32 cellular contexts compared by ENCODE assay signal in the genomic region with DNA sequence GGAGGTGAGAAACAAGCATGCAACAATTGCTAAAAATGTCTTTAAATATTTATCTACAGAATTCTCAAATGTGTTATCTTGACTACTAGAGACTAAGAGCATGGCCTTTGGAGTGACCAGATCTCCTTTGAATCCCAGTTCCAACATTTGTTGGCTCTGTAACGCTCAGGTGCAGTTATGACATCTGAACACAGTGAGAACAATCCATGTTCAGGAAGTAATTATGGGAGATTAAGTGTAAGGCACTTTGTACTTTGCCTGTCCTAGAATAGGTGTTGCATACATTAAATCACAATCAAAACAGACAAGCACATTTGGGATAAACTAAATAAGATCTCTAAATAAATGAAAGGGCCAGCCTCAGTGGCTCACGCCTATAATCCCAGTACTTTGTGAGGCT.
"Had no signal": no experiment of that assay in that cellular context is flagged by ENCODE, and none has a peak within 500 bp of the region (broad histone marks: within the 10 kb centered on the region; RNA-seq: fewer than 3 reads in every experiment).

No MANE protein-coding gene starts in this region.

- H3K27me3 Mint-ChIP-seq: activated B cell treated with CpG ODN at 0.5 μM for 24 hours; activated CD4-positive, alpha-beta memory T cell treated with anti-CD3 and anti-CD28 coated beads for 36 hours; activated naive CD8-positive, alpha-beta T cell; activated naive CD8-positive, alpha-beta T cell treated with anti-CD3 and anti-CD28 coated beads, Interleukin-2, amount 50 U/mL, for 24 hours had no signal

- H3K4me1 Mint-ChIP-seq: activated B cell treated with CpG ODN at 0.5 μM for 24 hours; activated naive CD8-positive, alpha-beta T cell treated with anti-CD3 and anti-CD28 coated beads, Interleukin-2, amount 50 U/mL, for 24 hours had no signal

- H3K4me3 Mint-ChIP-seq: activated B cell treated with CpG ODN at 0.5 μM for 24 hours; activated CD4-positive, alpha-beta memory T cell treated with anti-CD3 and anti-CD28 coated beads for 36 hours; activated naive CD4-positive, alpha-beta T cell treated with anti-CD3 and anti-CD28 coated beads for 36 hours; activated naive CD8-positive, alpha-beta T cell; activated naive CD8-positive, alpha-beta T cell treated with anti-CD3 and anti-CD28 coated beads, Interleukin-2, amount 50 U/mL, for 24 hours; activated T-cell treated with anti-CD3 and anti-CD28 coated beads, Interleukin-2, amount 50 U/mL, for 4 hours; activated T-helper 1 cell treated with anti-CD3 and anti-CD28 coated beads, Interleukin-12 subunit alpha, Interleukin-12 subunit beta, Interleukin-2, Interleukin-4 antibody, amounts not matched to agents 30 ng/mL and 10 ng/mL and 1 ng/mL, durations not matched to agents 14 hours and 24 hours and 36 hours; T-helper 1 cell treated with Interleukin-12 subunit alpha and Interleukin-12 subunit beta and Interleukin-4 antibody, amounts not matched to agents 30 μg/mL and 1 μg/mL, for 36 hours; T-helper 2 cell treated with Interferon-gamma antibody and Interleukin-4, amounts not matched to agents 5 μg/mL and 100 μg/mL, for 36 hours had no signal

- H3K9me3 Mint-ChIP-seq: activated T-helper 1 cell treated with anti-CD3 and anti-CD28 coated beads, Interleukin-12 subunit alpha, Interleukin-12 subunit beta, Interleukin-2, Interleukin-4 antibody, amounts not matched to agents 30 ng/mL and 10 ng/mL and 1 ng/mL, durations not matched to agents 14 hours and 24 hours and 36 hours; T-helper 1 cell treated with Interleukin-12 subunit alpha and Interleukin-12 subunit beta and Interleukin-4 antibody, amounts not matched to agents 30 μg/mL and 1 μg/mL, for 36 hours had no signal

- DNase-seq: activated B cell treated with CpG ODN at 0.5 μM for 24 hours; activated CD4-positive, alpha-beta memory T cell treated with anti-CD3 and anti-CD28 coated beads for 36 hours; activated CD4-positive, alpha-beta T cell treated with anti-CD3 and anti-CD28 coated beads for 4 hours; activated CD4-positive, alpha-beta T cell treated with anti-CD3 and anti-CD28 coated beads, Interleukin-2, amount 50 U/mL, for 1 hour; activated CD4-positive, CD25-positive, alpha-beta regulatory T cell treated with anti-CD3 and anti-CD28 coated beads, Interleukin-2, amount 50 U/mL, for 72 hours; activated CD8-positive, alpha-beta memory T cell treated with anti-CD3 and anti-CD28 coated beads, Interleukin-2, amount 50 U/mL, for 4 hours; activated gamma-delta T cell treated with Interleukin-2 at 50 U/mL for 16 hours; activated naive CD4-positive, alpha-beta T cell treated with anti-CD3 and anti-CD28 coated beads for 36 hours; activated naive CD8-positive, alpha-beta T cell treated with anti-CD3 and anti-CD28 coated beads, Interleukin-2, amount 50 U/mL, for 24 hours; activated T-cell treated with anti-CD3 and anti-CD28 coated beads for 4 hours; activated T-cell treated with anti-CD3 and anti-CD28 coated beads, Interleukin-2, amount 50 U/mL, for 4 hours; aorta; brain microvascular endothelial cell; central memory CD4-positive, alpha-beta T cell; Kasumi-1; KG1; MG63; NCI-H1048; NCI-H1105 treated with DMSO at 0.1 percent for 48 hours; NCI-H1694; NCI-H1930; NCI-H2081 treated with DMSO at 0.1 percent for 48 hours; NCI-H345; NCI-H524 treated with DMSO at 0.1 percent for 48 hours; NCI-H748 treated with DMSO at 0.1 percent for 48 hours; SHP77; SJCRH30 had no signal

- H3K27ac Mint-ChIP-seq: activated B cell treated with CpG ODN at 0.5 μM for 24 hours; activated CD4-positive, alpha-beta memory T cell treated with anti-CD3 and anti-CD28 coated beads for 36 hours; activated naive CD4-positive, alpha-beta T cell treated with anti-CD3 and anti-CD28 coated beads for 36 hours; activated naive CD8-positive, alpha-beta T cell; activated naive CD8-positive, alpha-beta T cell treated with anti-CD3 and anti-CD28 coated beads, Interleukin-2, amount 50 U/mL, for 24 hours; activated T-helper 1 cell treated with anti-CD3 and anti-CD28 coated beads, Interleukin-12 subunit alpha, Interleukin-12 subunit beta, Interleukin-2, Interleukin-4 antibody, amounts not matched to agents 30 ng/mL and 10 ng/mL and 1 ng/mL, durations not matched to agents 14 hours and 24 hours and 36 hours; T-helper 1 cell treated with Interleukin-12 subunit alpha and Interleukin-12 subunit beta and Interleukin-4 antibody, amounts not matched to agents 30 μg/mL and 1 μg/mL, for 36 hours; T-helper 2 cell treated with Interferon-gamma antibody and Interleukin-4, amounts not matched to agents 5 μg/mL and 100 μg/mL, for 36 hours had no signal

- ATAC-seq: activated naive CD8-positive, alpha-beta T cell treated with anti-CD3 and anti-CD28 coated beads, Interleukin-2, amount 50 U/mL, for 24 hours; activated T-cell treated with anti-CD3 and anti-CD28 coated beads, Interleukin-2, amount 50 U/mL, for 4 hours; Panc1 had no signal
